26 cellular contexts compared by ENCODE assay signal in genomic region chr20:59630526-59630925, GRCh38. TPM values are rescaled to one million over a fixed set of nuclear protein-coding genes. Genes with fewer than 3 reads are reported as not detected.
"Had no signal": no experiment of that assay in that cellular context is flagged by ENCODE, and none has a peak within 500 bp of the region (broad histone marks: within the 10 kb centered on the region; RNA-seq: fewer than 3 reads in every experiment).

No MANE protein-coding gene starts in this region.

- H3K27ac ChIP-seq: adrenal gland, breast epithelium, Peyer's patch, RWPE1, SJSA1, VCaP had no signal

- DNase-seq: activated CD4-positive, alpha-beta memory T cell treated with anti-CD3 and anti-CD28 coated beads for 36 hours; activated CD4-positive, alpha-beta T cell treated with anti-CD3 and anti-CD28 coated beads, Interleukin-2, amount 10 ng/mL, durations not matched to agents 7 days and 5 days; activated CD4-positive, CD25-positive, alpha-beta regulatory T cell; activated CD8-positive, alpha-beta memory T cell treated with anti-CD3 and anti-CD28 coated beads for 24 hours; activated gamma-delta T cell treated with Interleukin-2 at 50 U/mL for 16 hours; activated naive CD4-positive, alpha-beta T cell treated with anti-CD3 and anti-CD28 coated beads, Interleukin-2, amount 50 U/mL, for 16 hours; activated naive CD8-positive, alpha-beta T cell treated with anti-CD3 and anti-CD28 coated beads, Interleukin-2, amount 10 ng/mL, durations not matched to agents 7 days and 5 days; activated T-cell treated with anti-CD3 and anti-CD28 coated beads, Interleukin-2, amount 50 U/mL, for 4 hours; adrenal gland; aorta; MG63; MV-4-11; NCI-H1092 treated with DMSO at 0.1 percent for 48 hours; NCI-H1417 treated with DMSO at 0.1 percent for 48 hours; NCI-H187; NCI-H2081; NCI-H510A treated with DMSO at 0.1 percent for 48 hours; NCI-H69; SHP77; SW 1271; T1000 had no signal

RNA-seq across cellular contexts. Expression of gene PHACTR3, which starts 26.2 kb away (rescaled TPM):
- total RNA-seq: activated CD4-positive, alpha-beta memory T cell treated with anti-CD3 and anti-CD28 coated beads for 36 hours; activated CD4-positive, alpha-beta T cell treated with anti-CD3 and anti-CD28 coated beads, Interleukin-2, amount 10 ng/mL, durations not matched to agents 7 days and 5 days; activated naive CD8-positive, alpha-beta T cell treated with anti-CD3 and anti-CD28 coated beads, Interleukin-2, amount 10 ng/mL, durations not matched to agents 7 days and 5 days; SJSA1 had no signal
